In genomic region chr2:203685081-203685621, GRCh38 we compare ENCODE assay signal across 9 cellular contexts. TPM values are rescaled to one million over a fixed set of nuclear protein-coding genes. Genes with fewer than 3 reads are reported as not detected.
DNase-seq lines count a peak whose midpoint lies in the region; ATAC-seq and TF ChIP-seq lines count a peak whose summit lies in the region.
"Had no signal": no experiment of that assay in that cellular context is flagged by ENCODE, and none has a peak within 500 bp of the region (broad histone marks: within the 10 kb centered on the region; RNA-seq: fewer than 3 reads in every experiment).

No MANE protein-coding gene starts in this region.

- TF ChIP-seq POLR2A in vagina (IDR thresholded peaks at IDR 0.05), result no peak

- H3K4me3 ChIP-seq in epithelial cell of esophagus (ENCODE audit: low read length), result no peak overlapping the region
- H3K4me3 ChIP-seq in muscle layer of duodenum (ENCODE audit: low read depth in 1 of 2, low read length in 2 of 2), result no peak overlapping the region
- H3K4me3 ChIP-seq in vagina, result no peak overlapping the region

- H3K4me1 ChIP-seq in muscle layer of duodenum (ENCODE audit: control insufficient read depth in 1 of 2, insufficient read depth in 2 of 2, low read length in 2 of 2) (peaks cover 9 to 12% of the 10 kb centered on the region in 2 donors), vagina (peaks cover 51% of the 10 kb centered on the region)

- H3K27ac ChIP-seq in muscle layer of duodenum (ENCODE audit: low read length), result peak overlapping the region; percentile 52
- H3K27ac ChIP-seq in vagina, result peak overlapping the region; percentile 49

- POLR2A ChIA-PET in GM10248 (lab: Yijun Ruan, JAX), result no interaction called here

- ATAC-seq in Right ventricle myocardium inferior (peak; percentile 47), HG03135 (IDR thresholded peaks at IDR 0.05; ENCODE audit: unreplicated experiment) (no peak)
- ATAC-seq: T-cell had no signal

- H3K27me3 ChIP-seq in muscle layer of duodenum (ENCODE audit: low read depth, low read length), result no peaks in the 10 kb centered on the region
- H3K27me3 ChIP-seq in vagina, result no peaks in the 10 kb centered on the region

- H3K36me3 ChIP-seq in muscle layer of duodenum (ENCODE audit: control insufficient read depth in 1 of 2, insufficient read depth in 2 of 2, low read length in 2 of 2), result peaks cover 0 to 26% of the 10 kb centered on the region in 2 donors
- no peaks in the 10 kb centered on the region for H3K36me3 ChIP-seq in vagina

- CTCF ChIA-PET in GM10248 (lab: Yijun Ruan, JAX), result no interaction called here

- no peak for TF ChIP-seq CTCF in epithelial cell of esophagus (IDR thresholded peaks at IDR 0.05; ENCODE audit: insufficient read depth, low read depth, low read length, missing control alignments)
- no peak for TF ChIP-seq CTCF in vagina (IDR thresholded peaks at IDR 0.05)
- TF ChIP-seq CTCF in GM10248 (IDR thresholded peaks at IDR 0.05; ENCODE audit: control extremely low read depth, extremely low read depth, low read depth, missing control alignments), result no peak

- no peaks in the 10 kb centered on the region for H3K9me3 ChIP-seq in muscle layer of duodenum (ENCODE audit: control insufficient read depth in 1 of 2, low read length in 2 of 2)
- no peaks in the 10 kb centered on the region for H3K9me3 ChIP-seq in vagina

- DNase-seq in Right ventricle myocardium inferior (ENCODE audit: missing footprints) (no peak), cardiac septum (ENCODE audit: low spot score) (no peak), epithelial cell of esophagus (ENCODE audit: low read depth) (peak; percentile 88), vagina (ENCODE audit: extremely low spot score in 2 of 2) (no peak), ecto neural progenitor cell (ENCODE audit: low spot score) (no peak), GM10248 (ENCODE audit: extremely low spot score) (no peak)
- DNase-seq: T-cell had no signal

- intact Hi-C loops in Right ventricle myocardium inferior (cut with DNase I) (loop anchor here (5.0 kb wide), 1 partner anchor 97 kb away; no protein-coding TSS in a partner anchor), cardiac septum (cut with DNase I) (loop anchor here (2.0 to 10.0 kb wide), 4 partner anchors 100 to 220 kb away; partner anchors contain the start of gene RAPH1), vagina (cut with DNase I) (no loop called here)

RNA-seq across cellular contexts. Expression of gene CD28, which starts 21.3 kb away (rescaled TPM):
- 0.78 TPM for total RNA-seq in Right ventricle myocardium inferior
- total RNA-seq in cardiac septum, result 1.3 TPM
- total RNA-seq in vagina, result 2.7 TPM
